ENCODE assay signal across 1 cellular context in genomic region chr17:75077072-75077489, GRCh38.
TF ChIP-seq lines count a peak whose summit lies in the region.

No MANE protein-coding gene starts in this region.

TF ChIP-seq in HepG2, 621 proteins besides CTCF, POLR2A, EP300 and RAD21 (continued from another document and continues in another):
- TF ChIP-seq, protein P1, sequence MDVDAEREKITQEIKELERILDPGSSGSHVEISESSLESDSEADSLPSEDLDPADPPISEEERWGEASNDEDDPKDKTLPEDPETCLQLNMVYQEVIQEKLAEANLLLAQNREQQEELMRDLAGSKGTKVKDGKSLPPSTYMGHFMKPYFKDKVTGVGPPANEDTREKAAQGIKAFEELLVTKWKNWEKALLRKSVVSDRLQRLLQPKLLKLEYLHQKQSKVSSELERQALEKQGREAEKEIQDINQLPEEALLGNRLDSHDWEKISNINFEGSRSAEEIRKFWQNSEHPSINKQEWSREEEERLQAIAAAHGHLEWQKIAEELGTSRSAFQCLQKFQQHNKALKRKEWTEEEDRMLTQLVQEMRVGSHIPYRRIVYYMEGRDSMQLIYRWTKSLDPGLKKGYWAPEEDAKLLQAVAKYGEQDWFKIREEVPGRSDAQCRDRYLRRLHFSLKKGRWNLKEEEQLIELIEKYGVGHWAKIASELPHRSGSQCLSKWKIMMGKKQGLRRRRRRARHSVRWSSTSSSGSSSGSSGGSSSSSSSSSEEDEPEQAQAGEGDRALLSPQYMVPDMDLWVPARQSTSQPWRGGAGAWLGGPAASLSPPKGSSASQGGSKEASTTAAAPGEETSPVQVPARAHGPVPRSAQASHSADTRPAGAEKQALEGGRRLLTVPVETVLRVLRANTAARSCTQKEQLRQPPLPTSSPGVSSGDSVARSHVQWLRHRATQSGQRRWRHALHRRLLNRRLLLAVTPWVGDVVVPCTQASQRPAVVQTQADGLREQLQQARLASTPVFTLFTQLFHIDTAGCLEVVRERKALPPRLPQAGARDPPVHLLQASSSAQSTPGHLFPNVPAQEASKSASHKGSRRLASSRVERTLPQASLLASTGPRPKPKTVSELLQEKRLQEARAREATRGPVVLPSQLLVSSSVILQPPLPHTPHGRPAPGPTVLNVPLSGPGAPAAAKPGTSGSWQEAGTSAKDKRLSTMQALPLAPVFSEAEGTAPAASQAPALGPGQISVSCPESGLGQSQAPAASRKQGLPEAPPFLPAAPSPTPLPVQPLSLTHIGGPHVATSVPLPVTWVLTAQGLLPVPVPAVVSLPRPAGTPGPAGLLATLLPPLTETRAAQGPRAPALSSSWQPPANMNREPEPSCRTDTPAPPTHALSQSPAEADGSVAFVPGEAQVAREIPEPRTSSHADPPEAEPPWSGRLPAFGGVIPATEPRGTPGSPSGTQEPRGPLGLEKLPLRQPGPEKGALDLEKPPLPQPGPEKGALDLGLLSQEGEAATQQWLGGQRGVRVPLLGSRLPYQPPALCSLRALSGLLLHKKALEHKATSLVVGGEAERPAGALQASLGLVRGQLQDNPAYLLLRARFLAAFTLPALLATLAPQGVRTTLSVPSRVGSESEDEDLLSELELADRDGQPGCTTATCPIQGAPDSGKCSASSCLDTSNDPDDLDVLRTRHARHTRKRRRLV (CRISPR knock-in tag; IDR thresholded peaks at IDR 0.05) = peak; percentile 88
- TF ChIP-seq ZFAT (CRISPR knock-in tag; conservative IDR thresholded peaks at IDR 0.05) (no peak), HOXA9 (CRISPR knock-in tag; IDR thresholded peaks at IDR 0.05; ENCODE audit: borderline replicate concordance) (no peak), DBP (CRISPR knock-in tag; IDR thresholded peaks at IDR 0.05; ENCODE audit: not compliant biosample characterization) (no peak), ZNF788 (CRISPR knock-in tag; IDR thresholded peaks at IDR 0.05; ENCODE audit: borderline replicate concordance) (peak; percentile 95; the same call in 1 of the 2 replicates), ZMAT5 (CRISPR knock-in tag; IDR thresholded peaks at IDR 0.05; ENCODE audit: borderline replicate concordance, low read depth) (no peak), ZNF562 (CRISPR knock-in tag; IDR thresholded peaks at IDR 0.05; ENCODE audit: borderline replicate concordance) (no peak), ZMYM3 (CRISPR knock-in tag; IDR thresholded peaks at IDR 0.05) (no peak; the same call in 1 of the 2 replicates), KLF9 (CRISPR knock-in tag; IDR thresholded peaks at IDR 0.05; ENCODE audit: low read depth) (no peak), FOXP1 (IDR thresholded peaks at IDR 0.05) (no peak), FOXP1 (CRISPR knock-in tag; IDR thresholded peaks at IDR 0.05) (0 out of 2 replicates have a peak, but pooled peaks have one; percentile 9), HNRNPLL (IDR thresholded peaks at IDR 0.05; ENCODE audit: low read depth, low read length, poor library complexity, severe bottlenecking) (peak; percentile 33), ZNF274 (CRISPR knock-in tag; IDR thresholded peaks at IDR 0.05) (0 out of 2 replicates have a peak, but pooled peaks have one; percentile 18), DMTF1 (CRISPR knock-in tag; IDR thresholded peaks at IDR 0.05) (no peak), ERF (CRISPR knock-in tag; IDR thresholded peaks at IDR 0.05) (no peak; the same call in 1 of the 2 replicates), ZNF609 (CRISPR knock-in tag; IDR thresholded peaks at IDR 0.05; ENCODE audit: borderline replicate concordance) (peak; percentile 66; the same call in 1 of the 2 replicates), KDM3A (CRISPR knock-in tag; IDR thresholded peaks at IDR 0.05; ENCODE audit: low read depth) (peak; percentile 79), ADNP (CRISPR knock-in tag; IDR thresholded peaks at IDR 0.05) (no peak), ZNF264 (CRISPR knock-in tag; IDR thresholded peaks at IDR 0.05) (peak; percentile 36; the same call in 1 of the 2 replicates), ARID2 (CRISPR knock-in tag; IDR thresholded peaks at IDR 0.05; ENCODE audit: borderline replicate concordance) (no peak), SNAPC5 (CRISPR knock-in tag; IDR thresholded peaks at IDR 0.05; ENCODE audit: borderline replicate concordance) (0 out of 2 replicates have a peak, but pooled peaks have one; percentile 30), FLYWCH1 (CRISPR knock-in tag; IDR thresholded peaks at IDR 0.05) (no peak), ZKSCAN8 (CRISPR knock-in tag; IDR thresholded peaks at IDR 0.05; ENCODE audit: borderline replicate concordance) (no peak), ZNF589 (CRISPR knock-in tag; conservative IDR thresholded peaks at IDR 0.05) (no peak), ZNF749 (CRISPR knock-in tag; IDR thresholded peaks at IDR 0.05; ENCODE audit: borderline replicate concordance) (no peak), ZNF619 (CRISPR knock-in tag; IDR thresholded peaks at IDR 0.05) (no peak)
- TF ChIP-seq, protein P2, sequence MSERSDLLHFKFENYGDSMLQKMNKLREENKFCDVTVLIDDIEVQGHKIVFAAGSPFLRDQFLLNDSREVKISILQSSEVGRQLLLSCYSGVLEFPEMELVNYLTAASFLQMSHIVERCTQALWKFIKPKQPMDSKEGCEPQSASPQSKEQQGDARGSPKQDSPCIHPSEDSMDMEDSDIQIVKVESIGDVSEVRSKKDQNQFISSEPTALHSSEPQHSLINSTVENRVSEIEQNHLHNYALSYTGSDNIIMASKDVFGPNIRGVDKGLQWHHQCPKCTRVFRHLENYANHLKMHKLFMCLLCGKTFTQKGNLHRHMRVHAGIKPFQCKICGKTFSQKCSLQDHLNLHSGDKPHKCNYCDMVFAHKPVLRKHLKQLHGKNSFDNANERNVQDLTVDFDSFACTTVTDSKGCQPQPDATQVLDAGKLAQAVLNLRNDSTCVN (CRISPR knock-in tag; IDR thresholded peaks at IDR 0.05; ENCODE audit: borderline replicate concordance) = no peak; the same call in 1 of the 2 replicates
- TF ChIP-seq, protein P3, sequence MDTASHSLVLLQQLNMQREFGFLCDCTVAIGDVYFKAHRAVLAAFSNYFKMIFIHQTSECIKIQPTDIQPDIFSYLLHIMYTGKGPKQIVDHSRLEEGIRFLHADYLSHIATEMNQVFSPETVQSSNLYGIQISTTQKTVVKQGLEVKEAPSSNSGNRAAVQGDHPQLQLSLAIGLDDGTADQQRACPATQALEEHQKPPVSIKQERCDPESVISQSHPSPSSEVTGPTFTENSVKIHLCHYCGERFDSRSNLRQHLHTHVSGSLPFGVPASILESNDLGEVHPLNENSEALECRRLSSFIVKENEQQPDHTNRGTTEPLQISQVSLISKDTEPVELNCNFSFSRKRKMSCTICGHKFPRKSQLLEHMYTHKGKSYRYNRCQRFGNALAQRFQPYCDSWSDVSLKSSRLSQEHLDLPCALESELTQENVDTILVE (CRISPR knock-in tag; IDR thresholded peaks at IDR 0.05) = 0 out of 2 replicates have a peak, but pooled peaks have one; percentile 40
- TF ChIP-seq, protein P4, sequence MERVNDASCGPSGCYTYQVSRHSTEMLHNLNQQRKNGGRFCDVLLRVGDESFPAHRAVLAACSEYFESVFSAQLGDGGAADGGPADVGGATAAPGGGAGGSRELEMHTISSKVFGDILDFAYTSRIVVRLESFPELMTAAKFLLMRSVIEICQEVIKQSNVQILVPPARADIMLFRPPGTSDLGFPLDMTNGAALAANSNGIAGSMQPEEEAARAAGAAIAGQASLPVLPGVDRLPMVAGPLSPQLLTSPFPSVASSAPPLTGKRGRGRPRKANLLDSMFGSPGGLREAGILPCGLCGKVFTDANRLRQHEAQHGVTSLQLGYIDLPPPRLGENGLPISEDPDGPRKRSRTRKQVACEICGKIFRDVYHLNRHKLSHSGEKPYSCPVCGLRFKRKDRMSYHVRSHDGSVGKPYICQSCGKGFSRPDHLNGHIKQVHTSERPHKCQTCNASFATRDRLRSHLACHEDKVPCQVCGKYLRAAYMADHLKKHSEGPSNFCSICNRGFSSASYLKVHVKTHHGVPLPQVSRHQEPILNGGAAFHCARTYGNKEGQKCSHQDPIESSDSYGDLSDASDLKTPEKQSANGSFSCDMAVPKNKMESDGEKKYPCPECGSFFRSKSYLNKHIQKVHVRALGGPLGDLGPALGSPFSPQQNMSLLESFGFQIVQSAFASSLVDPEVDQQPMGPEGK (CRISPR knock-in tag; IDR thresholded peaks at IDR 0.05) = peak; percentile 74; the same call in 1 of the 2 replicates
